ENCODE assay signal across 9 cellular contexts in the genomic region with DNA sequence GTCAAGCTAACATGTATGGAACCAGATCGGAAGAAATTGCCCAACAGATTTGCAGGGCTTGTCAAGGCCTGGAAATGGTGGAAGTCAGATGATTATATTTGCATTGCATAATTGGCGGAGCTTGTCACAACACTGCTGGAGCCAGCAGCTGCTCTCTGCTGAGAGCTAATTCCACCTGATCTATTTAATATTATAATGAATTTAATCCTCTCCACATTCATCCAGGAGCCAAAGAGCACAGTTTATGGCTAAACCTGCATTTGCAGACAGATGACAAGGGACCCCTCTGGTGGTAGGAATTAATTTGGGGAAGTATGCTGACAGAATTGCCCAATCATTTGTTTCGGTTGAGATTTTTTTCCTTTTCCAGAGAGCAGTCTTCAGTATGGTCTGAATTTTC.
A peak's percentile ranks its signal among the peaks of the same experiment; 100 is the strongest.
DNase-seq lines count a peak whose midpoint lies in the region; ATAC-seq and TF ChIP-seq lines count a peak whose summit lies in the region.
"Had no signal": no experiment of that assay in that cellular context is flagged by ENCODE, and none has a peak within 500 bp of the region (broad histone marks: within the 10 kb centered on the region; RNA-seq: fewer than 3 reads in every experiment).

No MANE protein-coding gene starts in this region.

- peak; percentile 64 for TF ChIP-seq CTCF in type B pancreatic cell (conservative IDR thresholded peaks at IDR 0.05)
- TF ChIP-seq CTCF in activated CD8-positive, alpha-beta T cell treated with anti-CD3 and anti-CD28 coated beads for 36 hours (IDR thresholded peaks at IDR 0.05): no peak

- no peaks in the 10 kb centered on the region for H3K36me3 Mint-ChIP-seq in type B pancreatic cell
- no peaks in the 10 kb centered on the region for H3K36me3 Mint-ChIP-seq in activated CD8-positive, alpha-beta T cell treated with anti-CD3 and anti-CD28 coated beads for 36 hours (ENCODE audit: low read depth)

- peaks cover 4% of the 10 kb centered on the region for H3K9me3 Mint-ChIP-seq in type B pancreatic cell
- no peaks in the 10 kb centered on the region for H3K9me3 Mint-ChIP-seq in activated CD8-positive, alpha-beta T cell treated with anti-CD3 and anti-CD28 coated beads for 36 hours

- no peaks in the 10 kb centered on the region for H3K27me3 Mint-ChIP-seq in type B pancreatic cell
- no peaks in the 10 kb centered on the region for H3K27me3 Mint-ChIP-seq in activated CD8-positive, alpha-beta T cell treated with anti-CD3 and anti-CD28 coated beads for 36 hours

- DNase-seq in SIG-M5 treated with dmso at 0.1 percent for 504 hours (lab: John Stamatoyannopoulos, UW; ENCODE audit: unreplicated experiment) (peak; percentile 44), SIG-M5 (lab: John Stamatoyannopoulos, UW) (no peak), NOMO-1 (lab: John Stamatoyannopoulos, UW; ENCODE audit: unreplicated experiment in 2 of 2) (peak; percentile 68 to 90), globus pallidus (ENCODE audit: low spot score) (peak; percentile 64), type B pancreatic cell (ENCODE audit: extremely low spot score, unreplicated experiment) (no peak), cerebellum (ENCODE audit: low spot score) (no peak)
- DNase-seq in activated CD8-positive, alpha-beta T cell treated with anti-CD3 and anti-CD28 coated beads for 36 hours: no peak
- DNase-seq: stimulated activated naive CD8-positive, alpha-beta T cell treated with anti-CD3 and anti-CD28 coated beads, Interleukin-15, Interleukin-2, amounts not matched to agents 100 U/mL and 50 U/mL, for 24 hours had no signal

- no peak for ATAC-seq in activated CD8-positive, alpha-beta T cell treated with anti-CD3 and anti-CD28 coated beads for 36 hours
- no peak for ATAC-seq in GM18861 (IDR thresholded peaks at IDR 0.05; ENCODE audit: unreplicated experiment)
- ATAC-seq: stimulated activated naive CD8-positive, alpha-beta T cell treated with anti-CD3 and anti-CD28 coated beads, Interleukin-15, Interleukin-2, amounts not matched to agents 100 U/mL and 50 U/mL, for 24 hours had no signal

- intact Hi-C loops in activated CD8-positive, alpha-beta T cell treated with anti-CD3 and anti-CD28 coated beads for 36 hours (cut with micrococcal nuclease): no loop called here

- POLR2A ChIA-PET in activated CD8-positive, alpha-beta T cell treated with anti-CD3 and anti-CD28 coated beads for 36 hours (lab: Charles Lee): no interaction called here

- no peak overlapping the region for H3K4me3 Mint-ChIP-seq in type B pancreatic cell
- H3K4me3 Mint-ChIP-seq in activated CD8-positive, alpha-beta T cell treated with anti-CD3 and anti-CD28 coated beads for 36 hours: no peak overlapping the region

- peaks cover 8% of the 10 kb centered on the region for H3K4me1 Mint-ChIP-seq in type B pancreatic cell (ENCODE audit: unreplicated experiment)
- H3K4me1 Mint-ChIP-seq in activated CD8-positive, alpha-beta T cell treated with anti-CD3 and anti-CD28 coated beads for 36 hours (ENCODE audit: low read depth): no peaks in the 10 kb centered on the region

- no peak overlapping the region for H3K27ac Mint-ChIP-seq in type B pancreatic cell
- H3K27ac Mint-ChIP-seq in activated CD8-positive, alpha-beta T cell treated with anti-CD3 and anti-CD28 coated beads for 36 hours: no peak overlapping the region

- CTCF ChIA-PET in activated CD8-positive, alpha-beta T cell treated with anti-CD3 and anti-CD28 coated beads for 36 hours (lab: Charles Lee): no interaction called here

Comparison
In these comparisons a context has a peak if more than half of its experiments do, and no peak if none do; other contexts are left out.
1. DNase-seq: peak in SIG-M5 treated with dmso at 0.1 percent for 504 hours (single experiment), NOMO-1 (2 of 2) and globus pallidus (single experiment); none in SIG-M5 (single experiment), type B pancreatic cell (single experiment), activated CD8-positive, alpha-beta T cell treated with anti-CD3 and anti-CD28 coated beads for 36 hours (single experiment) and cerebellum (single experiment).